In genomic region chr20:58142843-58143185, GRCh38 we compare ENCODE assay signal across 16 cellular contexts.
DNase-seq lines count a peak whose midpoint lies in the region; ATAC-seq and TF ChIP-seq lines count a peak whose summit lies in the region.
"Had no signal": no experiment of that assay in that cellular context is flagged by ENCODE, and none has a peak within 500 bp of the region (broad histone marks: within the 10 kb centered on the region; RNA-seq: fewer than 3 reads in every experiment).

No MANE protein-coding gene starts in this region.

- H3K56ac ChIP-seq in H9 (ENCODE audit: insufficient read length, low read depth, low read length) = no peak overlapping the region

- no peak overlapping the region for H3K18ac ChIP-seq in H9 (ENCODE audit: insufficient read length, low read depth, low read length)

- no peak overlapping the region for H3K4ac ChIP-seq in H9 (ENCODE audit: low read depth, low read length)

- intact Hi-C loops in lower leg skin (cut with DNase I; ENCODE audit: low total_unique reads) = no loop called here

- no peaks in the 10 kb centered on the region for H3K27me3 ChIP-seq in H9 (ENCODE audit: insufficient read depth, low read length)
- H3K27me3 ChIP-seq in RWPE2 (ENCODE audit: insufficient read depth, poor library complexity, severe bottlenecking) = peaks cover 3% of the 10 kb centered on the region

- H3K27ac Mint-ChIP-seq in H9 (no peak overlapping the region), type B pancreatic cell (peak overlapping the region; percentile 88)
- no peak overlapping the region for H3K27ac Mint-ChIP-seq in activated CD8-positive, alpha-beta T cell treated with anti-CD3 and anti-CD28 coated beads, Interleukin-2, amount 10 ng/mL, durations not matched to agents 7 days and 5 days

- TF ChIP-seq CTCF in H9 (conservative IDR thresholded peaks at IDR 0.05) = no peak
- TF ChIP-seq CTCF in RWPE2 (IDR thresholded peaks at IDR 0.05; ENCODE audit: poor library complexity, severe bottlenecking) = no peak
- no peak for TF ChIP-seq CTCF in lower leg skin (IDR thresholded peaks at IDR 0.05)
- no peak for TF ChIP-seq CTCF in type B pancreatic cell (conservative IDR thresholded peaks at IDR 0.05)

- no peak for ATAC-seq in RWPE2 (ENCODE audit: low read depth)
- ATAC-seq in activated CD8-positive, alpha-beta T cell treated with anti-CD3 and anti-CD28 coated beads, Interleukin-2, amount 10 ng/mL, durations not matched to agents 7 days and 5 days = no peak

- CTCF ChIA-PET in activated CD8-positive, alpha-beta T cell treated with anti-CD3 and anti-CD28 coated beads, Interleukin-2, amount 10 ng/mL, durations not matched to agents 7 days and 5 days (lab: Charles Lee) = no interaction called here

- H3K36me3 Mint-ChIP-seq in H9 (ENCODE audit: insufficient read depth in 1 of 3, low read depth in 3 of 3) (no peaks in the 10 kb centered on the region; a peak in 1 of 7 replicates), type B pancreatic cell (no peaks in the 10 kb centered on the region)
- H3K36me3 Mint-ChIP-seq in activated CD8-positive, alpha-beta T cell treated with anti-CD3 and anti-CD28 coated beads, Interleukin-2, amount 10 ng/mL, durations not matched to agents 7 days and 5 days (ENCODE audit: low read depth) = no peaks in the 10 kb centered on the region

- H3K27me3 Mint-ChIP-seq in H9 (ENCODE audit: low read depth) (peaks cover 33% of the 10 kb centered on the region), type B pancreatic cell (peaks cover 28% of the 10 kb centered on the region)
- peaks cover 5% of the 10 kb centered on the region for H3K27me3 Mint-ChIP-seq in activated CD8-positive, alpha-beta T cell treated with anti-CD3 and anti-CD28 coated beads, Interleukin-2, amount 10 ng/mL, durations not matched to agents 7 days and 5 days (ENCODE audit: low read depth)

- H3K27ac ChIP-seq in H9 (ENCODE audit: insufficient read length, low read depth, low read length) (no peak overlapping the region), RWPE2 (ENCODE audit: poor library complexity, severe bottlenecking) (no peak overlapping the region)

- H3K4me3 Mint-ChIP-seq in H9 (no peak overlapping the region), type B pancreatic cell (no peak overlapping the region)
- H3K4me3 Mint-ChIP-seq in activated CD8-positive, alpha-beta T cell treated with anti-CD3 and anti-CD28 coated beads, Interleukin-2, amount 10 ng/mL, durations not matched to agents 7 days and 5 days = no peak overlapping the region

- no peak overlapping the region for H2BK5ac ChIP-seq in H9 (ENCODE audit: insufficient read length, low read length)

- no peaks in the 10 kb centered on the region for H3K36me3 ChIP-seq in RWPE2 (ENCODE audit: low read depth)

- no peaks in the 10 kb centered on the region for H3K79me1 ChIP-seq in H9 (ENCODE audit: insufficient read depth, low read depth, low read length, poor library complexity, severe bottlenecking)

- no peak overlapping the region for H4K5ac ChIP-seq in H9 (ENCODE audit: insufficient read length, low read depth, low read length)

- no peak overlapping the region for H2BK20ac ChIP-seq in H9 (ENCODE audit: low read depth, low read length, poor library complexity, severe bottlenecking)

- no peak overlapping the region for H2BK15ac ChIP-seq in H9 (ENCODE audit: low read depth, low read length)

- no peaks in the 10 kb centered on the region for H3K9me3 ChIP-seq in H9 (ENCODE audit: control insufficient read depth, low read depth, low read length)
- no peaks in the 10 kb centered on the region for H3K9me3 ChIP-seq in RWPE2 (ENCODE audit: severe bottlenecking)

- no peak overlapping the region for H3K23ac ChIP-seq in H9 (ENCODE audit: insufficient read length, low read depth, low read length)

- TF ChIP-seq POLR2A in lower leg skin (IDR thresholded peaks at IDR 0.05) = no peak

- H3T11ph ChIP-seq in H9 (ENCODE audit: low read length) = no peak overlapping the region

- H3K4me1 Mint-ChIP-seq in H9 = peaks cover 4 to 6% of the 10 kb centered on the region in 2 experiments; a peak in 2 of 4 replicates
- no peaks in the 10 kb centered on the region for H3K4me1 Mint-ChIP-seq in type B pancreatic cell (ENCODE audit: unreplicated experiment)
- H3K4me1 Mint-ChIP-seq in activated CD8-positive, alpha-beta T cell treated with anti-CD3 and anti-CD28 coated beads, Interleukin-2, amount 10 ng/mL, durations not matched to agents 7 days and 5 days (ENCODE audit: low read depth) = no peaks in the 10 kb centered on the region

- POLR2A ChIA-PET in activated CD8-positive, alpha-beta T cell treated with anti-CD3 and anti-CD28 coated beads, Interleukin-2, amount 10 ng/mL, durations not matched to agents 7 days and 5 days (lab: Charles Lee) = no interaction called here

- H2BK120ac ChIP-seq in H9 (ENCODE audit: low read depth, low read length, poor library complexity, severe bottlenecking) = no peak overlapping the region

- no peaks in the 10 kb centered on the region for H3K23me2 ChIP-seq in H9 (ENCODE audit: insufficient read length, low read depth, low read length, poor library complexity, severe bottlenecking)

- no CpG with 5 or more reads among the region's 10 CpGs for WGBS in H9 (ENCODE audit: extremely low coverage, insufficient read length, low lambda C conversion rate)
- WGBS in lower leg skin, 2 donors = 95 to 99% methylated on average over 8 to 10 of the region's 10 CpGs

- no peak overlapping the region for H2AK5ac ChIP-seq in H9 (ENCODE audit: insufficient read length, low read length)

- H3K4me2 ChIP-seq in H9 (ENCODE audit: insufficient read depth, insufficient read length, low read length) = no peak overlapping the region

- no peak overlapping the region for H2AFZ ChIP-seq in H9 (ENCODE audit: low read length)

- no peak overlapping the region for H3K14ac ChIP-seq in H9 (ENCODE audit: insufficient read depth, low read length)

- peak; percentile 15 for DNase-seq in H9
- peak; percentile 80 for DNase-seq in RWPE2 (ENCODE audit: low spot score)
- DNase-seq in lower leg skin (ENCODE audit: low spot score in 2 of 2) = peak; percentile 13 to 84
- DNase-seq in type B pancreatic cell (ENCODE audit: extremely low spot score, unreplicated experiment) = peak; percentile 62
- no peak for DNase-seq in stimulated activated naive CD4-positive, alpha-beta T cell treated with Interleukin-2 at 50 U/mL for 16 hours (lab: John Stamatoyannopoulos, UW)
- no peak for DNase-seq in activated CD8-positive, alpha-beta T cell treated with anti-CD3 and anti-CD28 coated beads, Interleukin-2, amount 10 ng/mL, durations not matched to agents 7 days and 5 days
- DNase-seq in activated CD4-positive, alpha-beta T cell treated with anti-CD3 and anti-CD28 coated beads, Interleukin-2, amount 50 U/mL, for 48 hours = no peak
- DNase-seq: ACHN, C1 segment of cervical spinal cord, DMS79, NCI-H1417, NCI-H187, NCI-H2227 treated with DMSO at 0.1 percent for 48 hours, NCI-H510A treated with DMSO at 0.1 percent for 48 hours, NCI-H774, SIG-M5 had no signal

- no peak overlapping the region for H2BK12ac ChIP-seq in H9 (ENCODE audit: insufficient read length, low read depth, low read length)

- no peaks in the 10 kb centered on the region for H4K20me1 ChIP-seq in H9 (ENCODE audit: control insufficient read depth, insufficient read depth, insufficient read length)

- no peak overlapping the region for H3K4me3 ChIP-seq in RWPE2 (ENCODE audit: severe bottlenecking)
- no peak overlapping the region for H3K4me3 ChIP-seq in lower leg skin (ENCODE audit: low read depth, poor library complexity, severe bottlenecking)

- H4K91ac ChIP-seq in H9 (ENCODE audit: insufficient read length, low read depth, low read length) = no peak overlapping the region

- H3K9me3 Mint-ChIP-seq in H9 (peaks cover 0 to 4% of the 10 kb centered on the region in 2 experiments; a peak in 1 of 5 replicates), type B pancreatic cell (peaks cover 19% of the 10 kb centered on the region)
- no peaks in the 10 kb centered on the region for H3K9me3 Mint-ChIP-seq in activated CD8-positive, alpha-beta T cell treated with anti-CD3 and anti-CD28 coated beads, Interleukin-2, amount 10 ng/mL, durations not matched to agents 7 days and 5 days (ENCODE audit: insufficient read depth)

- H3K79me2 ChIP-seq in H9 (ENCODE audit: insufficient read depth, low read length) = no peaks in the 10 kb centered on the region

- H3K4me1 ChIP-seq in H9 (ENCODE audit: insufficient read depth, low read length) (no peaks in the 10 kb centered on the region), RWPE2 (ENCODE audit: insufficient read depth, poor library complexity, severe bottlenecking) (no peaks in the 10 kb centered on the region)

- no peak overlapping the region for H4K8ac ChIP-seq in H9 (replicated peaks; ENCODE audit: insufficient read length, low read depth, low read length)

- no peak overlapping the region for H3K9ac ChIP-seq in H9 (ENCODE audit: extremely low read depth, insufficient read length, low read length)

Comparison
In these comparisons a context has a peak if more than half of its experiments do, and no peak if none do; other contexts are left out.
1. DNase-seq: peak in H9 (single experiment), RWPE2 (single experiment), lower leg skin (2 of 2) and type B pancreatic cell (single experiment); none in stimulated activated naive CD4-positive, alpha-beta T cell treated with Interleukin-2 at 50 U/mL for 16 hours (single experiment), activated CD8-positive, alpha-beta T cell treated with anti-CD3 and anti-CD28 coated beads, Interleukin-2, amount 10 ng/mL, durations not matched to agents 7 days and 5 days (single experiment) and activated CD4-positive, alpha-beta T cell treated with anti-CD3 and anti-CD28 coated beads, Interleukin-2, amount 50 U/mL, for 48 hours (0 of 2).